In genomic region chr17:4573115-4573514, GRCh38 we compare ENCODE assay signal across 20 cellular contexts. TPM values are rescaled to one million over a fixed set of nuclear protein-coding genes. Genes with fewer than 3 reads are reported as not detected.
A peak's percentile ranks its signal among the peaks of the same experiment; 100 is the strongest.
DNase-seq lines count a peak whose midpoint lies in the region; ATAC-seq and TF ChIP-seq lines count a peak whose summit lies in the region.
"Had no signal": no experiment of that assay in that cellular context is flagged by ENCODE, and none has a peak within 500 bp of the region (broad histone marks: within the 10 kb centered on the region; RNA-seq: fewer than 3 reads in every experiment).

No MANE protein-coding gene starts in this region.

- H3K4me1 Mint-ChIP-seq in activated CD4-positive, alpha-beta T cell treated with anti-CD3 and anti-CD28 coated beads, Interleukin-2, amount 10 ng/mL, durations not matched to agents 24 days and 14 days = peaks cover 22% of the 10 kb centered on the region
- peaks cover 10 to 23% (median 15%) of the 10 kb centered on the region in 4 donors for H3K4me1 Mint-ChIP-seq in CD4-positive, alpha-beta memory T cell
- peaks cover 39% of the 10 kb centered on the region for H3K4me1 Mint-ChIP-seq in nephron

- CTCF ChIA-PET in CD4-positive, alpha-beta memory T cell (lab: Charles Lee; ENCODE audit: partially characterized antibody) = no interaction called here

- H4K20me1 ChIP-seq in OCI-LY3 (ENCODE audit: insufficient read depth, low read length) = no peaks in the 10 kb centered on the region

- H2AFZ ChIP-seq in OCI-LY3 (ENCODE audit: low read depth, low read length) = peak overlapping the region; percentile 51; the same call in 1 of the 2 replicates

- peaks cover 26% of the 10 kb centered on the region for H3K27me3 Mint-ChIP-seq in activated CD4-positive, alpha-beta T cell treated with anti-CD3 and anti-CD28 coated beads, Interleukin-2, amount 10 ng/mL, durations not matched to agents 24 days and 14 days
- no peaks in the 10 kb centered on the region for H3K27me3 Mint-ChIP-seq in CD4-positive, alpha-beta memory T cell
- no peaks in the 10 kb centered on the region for H3K27me3 Mint-ChIP-seq in nephron (ENCODE audit: low read depth)

- H3K79me2 ChIP-seq in OCI-LY3 (ENCODE audit: low read length) = no peaks in the 10 kb centered on the region

- intact Hi-C loops in activated CD4-positive, alpha-beta T cell treated with anti-CD3 and anti-CD28 coated beads, Interleukin-2, amount 10 ng/mL, durations not matched to agents 24 days and 14 days (cut with micrococcal nuclease) = loop anchor here (1.0 kb wide), 1 partner anchor 10 kb away; no protein-coding TSS in a partner anchor
- intact Hi-C loops in CD4-positive, alpha-beta memory T cell (cut with micrococcal nuclease) = no loop called here
- intact Hi-C loops in uterus (cut with DNase I; ENCODE audit: low total_unique reads) = no loop called here

- no peaks in the 10 kb centered on the region for H3K9me3 ChIP-seq in CD4-positive, alpha-beta memory T cell (ENCODE audit: control insufficient read depth in 1 of 2, low read length in 2 of 2)
- H3K9me3 ChIP-seq in OCI-LY3 (ENCODE audit: insufficient read depth, low read length) (no peaks in the 10 kb centered on the region), uterus (no peaks in the 10 kb centered on the region)
- H3K9me3 ChIP-seq: Caco-2 had no signal

- H3K27ac Mint-ChIP-seq in activated CD4-positive, alpha-beta T cell treated with anti-CD3 and anti-CD28 coated beads, Interleukin-2, amount 10 ng/mL, durations not matched to agents 24 days and 14 days = peak overlapping the region; percentile 50
- H3K27ac Mint-ChIP-seq in CD4-positive, alpha-beta memory T cell = peak overlapping the region in 5 of 7 donors; percentile 11 to 81 (median 61)
- H3K27ac Mint-ChIP-seq in nephron = peak overlapping the region in 2 of 3 experiments; percentile 44 to 99
- H3K27ac Mint-ChIP-seq: H9 had no signal

- no peaks in the 10 kb centered on the region for H3K9me3 Mint-ChIP-seq in activated CD4-positive, alpha-beta T cell treated with anti-CD3 and anti-CD28 coated beads, Interleukin-2, amount 10 ng/mL, durations not matched to agents 24 days and 14 days
- no peaks in the 10 kb centered on the region for H3K9me3 Mint-ChIP-seq in CD4-positive, alpha-beta memory T cell
- H3K9me3 Mint-ChIP-seq in nephron = no peaks in the 10 kb centered on the region

- H3K36me3 Mint-ChIP-seq in activated CD4-positive, alpha-beta T cell treated with anti-CD3 and anti-CD28 coated beads, Interleukin-2, amount 10 ng/mL, durations not matched to agents 24 days and 14 days (ENCODE audit: low read depth) = no peaks in the 10 kb centered on the region
- H3K36me3 Mint-ChIP-seq in CD4-positive, alpha-beta memory T cell = no peaks in the 10 kb centered on the region
- H3K36me3 Mint-ChIP-seq in nephron (ENCODE audit: low read depth) = no peaks in the 10 kb centered on the region

- no peak overlapping the region for H3K4me3 Mint-ChIP-seq in activated CD4-positive, alpha-beta T cell treated with anti-CD3 and anti-CD28 coated beads, Interleukin-2, amount 10 ng/mL, durations not matched to agents 24 days and 14 days
- no peak overlapping the region for H3K4me3 Mint-ChIP-seq in CD4-positive, alpha-beta memory T cell
- no peak overlapping the region for H3K4me3 Mint-ChIP-seq in nephron
- H3K4me3 Mint-ChIP-seq: H9 had no signal

- H3K9ac ChIP-seq in OCI-LY3 (ENCODE audit: low read length) = no peak overlapping the region

- POLR2A ChIA-PET in CD4-positive, alpha-beta memory T cell (lab: Charles Lee; ENCODE audit: partially characterized antibody) = no interaction called here

- H3K27me3 ChIP-seq in CD4-positive, alpha-beta memory T cell (ENCODE audit: insufficient read depth, low read length) = no peaks in the 10 kb centered on the region
- no peaks in the 10 kb centered on the region for H3K27me3 ChIP-seq in OCI-LY3 (ENCODE audit: low read depth, low read length)
- no peaks in the 10 kb centered on the region for H3K27me3 ChIP-seq in uterus

- no peak for DNase-seq in activated CD4-positive, alpha-beta T cell treated with anti-CD3 and anti-CD28 coated beads, Interleukin-2, amount 10 ng/mL, durations not matched to agents 24 days and 14 days
- no peak for DNase-seq in activated CD4-positive, alpha-beta T cell treated with anti-CD3 and anti-CD28 coated beads, Interleukin-2, amount 50 U/mL, for 4 hours
- no peak for DNase-seq in CD4-positive, alpha-beta memory T cell
- no peak for DNase-seq in NCI-H2107 (lab: John Stamatoyannopoulos, UW)
- DNase-seq in uterus = no peak
- DNase-seq: 8988T, Caco-2, H9, NCI-H1105 treated with DMSO at 0.1 percent for 48 hours, NCI-H1694, NCI-H2081 treated with DMSO at 0.1 percent for 48 hours, NCI-H2227 treated with DMSO at 0.1 percent for 48 hours, NCI-H510A treated with DMSO at 0.1 percent for 48 hours, NCI-H774, SHP77 had no signal

- H3K4me3 ChIP-seq in CD4-positive, alpha-beta memory T cell (ENCODE audit: low read length in 2 of 2) = no peak overlapping the region
- no peak overlapping the region for H3K4me3 ChIP-seq in OCI-LY3 (ENCODE audit: low read length)
- H3K4me3 ChIP-seq in uterus = no peak overlapping the region

- no peak for ATAC-seq in GM21717 (IDR thresholded peaks at IDR 0.05; ENCODE audit: unreplicated experiment)

- TF ChIP-seq CTCF in OCI-LY3 (IDR thresholded peaks at IDR 0.05; ENCODE audit: low read depth, low read length) (no peak), nephron (IDR thresholded peaks at IDR 0.05; ENCODE audit: unreplicated experiment in 3 of 3) (no peak), uterus (IDR thresholded peaks at IDR 0.05) (no peak)

- H3K4me2 ChIP-seq in OCI-LY3 (ENCODE audit: low read length) = peak overlapping the region; percentile 35

- no peaks in the 10 kb centered on the region for H3K36me3 ChIP-seq in CD4-positive, alpha-beta memory T cell (ENCODE audit: insufficient read depth, low read length)
- H3K36me3 ChIP-seq in OCI-LY3 (replicated peaks; ENCODE audit: low read depth, low read length) (no peaks in the 10 kb centered on the region), uterus (no peaks in the 10 kb centered on the region)

- no peak overlapping the region for H3K27ac ChIP-seq in CD4-positive, alpha-beta memory T cell (ENCODE audit: low read depth, low read length)
- H3K27ac ChIP-seq in OCI-LY3 (ENCODE audit: low read length) (no peak overlapping the region), uterus (no peak overlapping the region)

- no peak for TF ChIP-seq POLR2A in uterus (IDR thresholded peaks at IDR 0.05)

- peaks cover 8% of the 10 kb centered on the region for H3K4me1 ChIP-seq in CD4-positive, alpha-beta memory T cell (ENCODE audit: insufficient read depth, low read length)
- H3K4me1 ChIP-seq in OCI-LY3 (ENCODE audit: low read length) = peaks cover 13% of the 10 kb centered on the region
- H3K4me1 ChIP-seq in uterus = no peaks in the 10 kb centered on the region

RNA-seq across cellular contexts. Expression of gene SMTNL2, which starts 11.2 kb away (rescaled TPM):
- total RNA-seq in activated CD4-positive, alpha-beta T cell treated with anti-CD3 and anti-CD28 coated beads, Interleukin-2, amount 10 ng/mL, durations not matched to agents 24 days and 14 days = not detected in 2 replicates
- total RNA-seq in CD4-positive, alpha-beta memory T cell = not detected
- not detected for polyA plus RNA-seq in CD4-positive, alpha-beta memory T cell
- total RNA-seq in uterus = 10 to 100 TPM in 1 of 4 donors, 1 to 10 TPM in 2, not detected in 1; 5.7 to 12.0 (median 6.8) TPM
- total RNA-seq: RPMI7951 had no signal

RNA-seq across cellular contexts. Expression of gene GGT6, which starts 12.7 kb away (rescaled TPM):
- total RNA-seq in activated CD4-positive, alpha-beta T cell treated with anti-CD3 and anti-CD28 coated beads, Interleukin-2, amount 10 ng/mL, durations not matched to agents 24 days and 14 days = not detected in 2 replicates
- total RNA-seq in CD4-positive, alpha-beta memory T cell = not detected
- not detected for polyA plus RNA-seq in CD4-positive, alpha-beta memory T cell
- total RNA-seq in uterus = 1 to 10 TPM in 1 of 4 donors, under 1 TPM in 2, not detected in 1; 0.21 to 4.4 (median 0.29) TPM
- total RNA-seq: Caco-2, RPMI7951 had no signal
- polyA plus RNA-seq: AG04450 had no signal

RNA-seq across cellular contexts. Expression of gene MYBBP1A, which starts 17.9 kb away (rescaled TPM):
- total RNA-seq in activated CD4-positive, alpha-beta T cell treated with anti-CD3 and anti-CD28 coated beads, Interleukin-2, amount 10 ng/mL, durations not matched to agents 24 days and 14 days = 178 and 181 TPM in 2 replicates
- total RNA-seq in CD4-positive, alpha-beta memory T cell = 10 to 100 TPM; 73.4 to 74.7 TPM
- polyA plus RNA-seq in CD4-positive, alpha-beta memory T cell = 10 to 100 TPM; 12.5 to 35.2 TPM
- 10 to 100 TPM; 10.9 to 64.7 (median 25.2) TPM for total RNA-seq in uterus
